In the genomic region with DNA sequence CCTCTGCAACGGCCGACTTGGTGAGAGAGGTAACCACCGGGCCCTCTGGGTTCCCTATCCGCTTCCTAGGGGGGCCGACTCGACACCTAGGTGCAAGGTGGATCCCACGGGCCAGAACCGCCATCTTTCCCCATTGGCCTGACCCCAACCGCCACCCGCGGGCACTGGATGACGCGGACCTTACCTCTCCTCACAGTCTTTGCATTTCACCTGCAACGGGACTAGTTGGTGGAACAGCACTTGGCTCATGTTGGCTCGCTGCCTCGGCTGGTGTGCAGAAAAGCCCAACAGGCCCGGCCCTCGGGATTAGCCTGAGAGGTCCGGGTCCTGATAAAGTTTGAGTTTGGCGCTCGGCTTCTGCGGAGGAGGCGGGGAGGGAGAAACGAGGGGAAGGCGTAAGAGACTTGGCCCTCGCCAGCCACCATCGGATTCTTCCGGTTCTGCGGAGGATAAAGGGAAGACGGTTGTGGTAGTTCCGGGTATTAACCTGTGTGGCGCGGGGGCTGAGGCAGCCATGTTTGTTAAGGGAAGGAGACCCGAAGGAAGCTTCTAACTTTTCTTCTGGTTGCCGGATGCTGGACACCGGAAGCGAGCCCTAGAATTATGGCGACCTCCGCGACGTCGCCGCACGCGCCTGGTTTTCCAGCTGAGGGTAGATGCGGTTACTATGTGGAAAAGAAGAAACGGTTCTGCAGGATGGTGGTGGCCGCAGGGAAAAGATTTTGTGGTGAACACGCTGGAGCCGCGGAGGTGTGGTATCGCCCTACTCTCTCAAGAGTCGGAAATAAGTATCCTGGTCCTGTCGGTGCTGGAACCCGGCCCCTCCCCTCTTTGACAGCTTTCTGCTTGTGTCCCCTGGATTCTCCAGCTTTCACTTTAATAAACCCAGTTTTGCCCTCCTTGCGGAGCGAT, we compare ENCODE assay signal across 8 cellular contexts. TPM values are rescaled to one million over a fixed set of nuclear protein-coding genes. Genes with fewer than 3 reads are reported as not detected.
DNase-seq lines count a peak whose midpoint lies in the region; ATAC-seq, FAIRE-seq and TF ChIP-seq lines count a peak whose summit lies in the region.

A gene with protein sequence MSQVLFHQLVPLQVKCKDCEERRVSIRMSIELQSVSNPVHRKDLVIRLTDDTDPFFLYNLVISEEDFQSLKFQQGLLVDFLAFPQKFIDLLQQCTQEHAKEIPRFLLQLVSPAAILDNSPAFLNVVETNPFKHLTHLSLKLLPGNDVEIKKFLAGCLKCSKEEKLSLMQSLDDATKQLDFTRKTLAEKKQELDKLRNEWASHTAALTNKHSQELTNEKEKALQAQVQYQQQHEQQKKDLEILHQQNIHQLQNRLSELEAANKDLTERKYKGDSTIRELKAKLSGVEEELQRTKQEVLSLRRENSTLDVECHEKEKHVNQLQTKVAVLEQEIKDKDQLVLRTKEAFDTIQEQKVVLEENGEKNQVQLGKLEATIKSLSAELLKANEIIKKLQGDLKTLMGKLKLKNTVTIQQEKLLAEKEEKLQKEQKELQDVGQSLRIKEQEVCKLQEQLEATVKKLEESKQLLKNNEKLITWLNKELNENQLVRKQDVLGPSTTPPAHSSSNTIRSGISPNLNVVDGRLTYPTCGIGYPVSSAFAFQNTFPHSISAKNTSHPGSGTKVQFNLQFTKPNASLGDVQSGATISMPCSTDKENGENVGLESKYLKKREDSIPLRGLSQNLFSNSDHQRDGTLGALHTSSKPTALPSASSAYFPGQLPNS (minus strand): TSS at position 365 of the 912 bp plus-strand sequence. CDS start 116 bp downstream, at position 249.
TSS of gene TRMT13 (plus strand) at position 598 of the 912 bp plus-strand sequence. CDS start at position 604, 6 bp downstream.

- H3K79me2 ChIP-seq in smooth muscle cell (ENCODE audit: low read depth) = peaks cover 31% of the 10 kb centered on the region

- H3K27me3 ChIP-seq in bronchial epithelial cell (ENCODE audit: control insufficient read depth, insufficient read depth, low read length) = no peaks in the 10 kb centered on the region
- no peaks in the 10 kb centered on the region for H3K27me3 ChIP-seq in smooth muscle cell (ENCODE audit: low read depth)

- POLR2A ChIA-PET in AG04449 (lab: Yijun Ruan, JAX) = interaction anchor here (1.0 to 1.1 kb wide), 2 partner anchors 9 to 11 kb away, joined by 3 read pairs; no protein-coding TSS in a partner anchor

- no peak for TF ChIP-seq CTCF in AG04449 (IDR thresholded peaks at IDR 0.05; ENCODE audit: insufficient read depth, low read length, missing control alignments)
- TF ChIP-seq CTCF in WI38 (IDR thresholded peaks at IDR 0.05; ENCODE audit: low read depth, low read length) = no peak
- no peak for TF ChIP-seq CTCF in bronchial epithelial cell (IDR thresholded peaks at IDR 0.05; ENCODE audit: insufficient read depth, low read length, severe bottlenecking)
- no peak for TF ChIP-seq CTCF in smooth muscle cell (IDR thresholded peaks at IDR 0.05; ENCODE audit: borderline replicate concordance, insufficient read depth, poor library complexity, severe bottlenecking)

- H3K4me3 ChIP-seq in AG04449 (ENCODE audit: low read depth, low read length) = peak within 1 kb of the TSS; percentile 96
- peak within 1 kb of the TSS; percentile 93 for H3K4me3 ChIP-seq in WI38 (ENCODE audit: low read depth, low read length)
- H3K4me3 ChIP-seq in bronchial epithelial cell (ENCODE audit: low read depth, low read length) = peak within 1 kb of the TSS; percentile 68
- H3K4me3 ChIP-seq in smooth muscle cell = peak within 1 kb of the TSS; percentile 96

- ATAC-seq in GM18907 (IDR thresholded peaks at IDR 0.05; ENCODE audit: unreplicated experiment) (peak; percentile 92), HG03159 (IDR thresholded peaks at IDR 0.05; ENCODE audit: unreplicated experiment) (peak; percentile 87)

- peak within 1 kb of the TSS; percentile 97 for H3K4me2 ChIP-seq in smooth muscle cell

- peak within 1 kb of the TSS; percentile 78 for H3K9ac ChIP-seq in smooth muscle cell (ENCODE audit: low read depth)

- H4K20me1 ChIP-seq in smooth muscle cell (ENCODE audit: low read depth) = no peaks in the 10 kb centered on the region

- DNase-seq in AG04449 (ENCODE audit: low read depth, low spot score) = peak; percentile 91
- peak; percentile 97 for DNase-seq in NCI-H2227 treated with DMSO at 0.1 percent for 48 hours (lab: John Stamatoyannopoulos, UW)
- peak; percentile 94 for DNase-seq in bronchial epithelial cell (ENCODE audit: low read depth)
- DNase-seq in iPS-NIHi7 (ENCODE audit: extremely low spot score) = peak; percentile 95
- peak; percentile 67 for DNase-seq in smooth muscle cell (lab: John Stamatoyannopoulos, UW; ENCODE audit: unreplicated experiment)

- CTCF ChIA-PET in AG04449 (lab: Yijun Ruan, JAX) = interaction anchor here (0.8 to 1.3 kb wide), 4 partner anchors 9 to 736 kb away, joined by 3 read pairs; no protein-coding TSS in a partner anchor

- peak within 1 kb of the TSS; percentile 96 for H2AFZ ChIP-seq in smooth muscle cell (ENCODE audit: low read depth)

- no peaks in the 10 kb centered on the region for H3K9me3 ChIP-seq in smooth muscle cell (replicated peaks; ENCODE audit: low read depth)

- H3K4me1 ChIP-seq in smooth muscle cell (ENCODE audit: low read depth) = peaks cover 17% of the 10 kb centered on the region

- no peaks in the 10 kb centered on the region for H3F3A ChIP-seq in smooth muscle cell (ENCODE audit: low read depth)

- under 1% methylated on average over 57 of the region's 57 CpGs for WGBS in smooth muscle cell (ENCODE audit: low lambda C conversion rate)

- FAIRE-seq in bronchial epithelial cell (lab: Jason Lieb, UNC) = no peak

- H3K36me3 ChIP-seq in bronchial epithelial cell (ENCODE audit: control insufficient read depth, insufficient read depth, low read length) (peaks cover 7% of the 10 kb centered on the region), smooth muscle cell (ENCODE audit: low read depth) (no peaks in the 10 kb centered on the region)

- peak within 1 kb of the TSS; percentile 57 for H3K27ac ChIP-seq in smooth muscle cell (ENCODE audit: low read depth)

RNA-seq across cellular contexts. Expression of the first gene that starts in this region (rescaled TPM):
- 1.2 and 1.6 TPM in 2 replicates for total RNA-seq in bronchial epithelial cell
- total RNA-seq in smooth muscle cell = 6.0 and 6.1 TPM in 2 replicates
- polyA plus RNA-seq in smooth muscle cell = 1.4 and 1.9 TPM in 2 replicates

RNA-seq across cellular contexts. Expression of gene TRMT13, which starts in this region (rescaled TPM):
- 11.0 and 14.2 TPM in 2 replicates for total RNA-seq in bronchial epithelial cell
- total RNA-seq in smooth muscle cell = 15.7 and 18.5 TPM in 2 replicates
- 6.2 and 10.0 TPM in 2 replicates for polyA plus RNA-seq in smooth muscle cell

Comparison
In these comparisons a context has a peak if more than half of its experiments do, and no peak if none do; other contexts are left out.
1. Peak in every context shown above with its lines: DNase-seq, ATAC-seq, H3K4me3 ChIP-seq and H3K27ac ChIP-seq.